2 cellular contexts compared by ENCODE assay signal in the genomic region with DNA sequence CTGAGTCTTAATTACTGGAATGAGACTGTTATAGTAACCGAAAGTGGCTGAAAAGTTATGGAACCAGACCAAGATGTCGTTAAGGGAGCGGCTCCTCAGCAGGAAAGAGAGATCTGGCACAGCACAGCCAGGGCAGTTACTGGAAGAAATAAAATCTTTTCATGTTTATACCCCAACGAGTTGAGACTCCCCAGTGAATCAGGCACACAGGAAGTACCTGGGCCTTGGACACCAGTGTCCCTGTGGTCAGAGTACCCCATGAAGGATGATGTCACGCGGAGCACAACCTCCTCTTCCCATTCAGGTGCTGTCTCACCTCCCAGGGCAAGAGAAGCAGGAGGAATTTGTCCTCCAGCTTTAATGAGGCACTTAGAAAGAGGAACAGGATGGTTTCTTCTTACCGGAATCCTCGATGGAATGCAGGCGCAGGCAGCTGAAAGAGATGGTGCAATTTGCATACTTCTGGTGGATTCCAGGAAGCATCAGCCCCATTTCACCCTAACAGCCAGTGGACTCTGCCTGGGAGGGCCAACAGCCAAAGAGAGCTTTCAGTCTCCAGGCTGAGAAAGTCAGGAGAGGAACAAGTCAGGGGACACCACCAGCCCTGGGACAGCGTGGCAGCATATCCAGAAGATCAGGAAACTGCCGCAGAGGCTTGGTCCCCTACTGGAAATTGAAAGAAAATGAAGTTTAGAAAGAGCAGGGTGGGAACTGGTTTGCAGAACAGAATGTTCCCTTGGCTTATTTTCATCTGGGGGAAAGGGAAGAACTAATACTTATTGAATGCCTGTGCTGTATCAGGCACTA.
TF ChIP-seq lines count a peak whose summit lies in the region.

No MANE protein-coding gene starts in this region.

TF ChIP-seq in IMR-90, 13 proteins besides CTCF, POLR2A, EP300 and RAD21:
- TF ChIP-seq CEBPB (IDR thresholded peaks at IDR 0.05; ENCODE audit: low read depth, low read length) = peak; percentile 83
- TF ChIP-seq, protein P1, sequence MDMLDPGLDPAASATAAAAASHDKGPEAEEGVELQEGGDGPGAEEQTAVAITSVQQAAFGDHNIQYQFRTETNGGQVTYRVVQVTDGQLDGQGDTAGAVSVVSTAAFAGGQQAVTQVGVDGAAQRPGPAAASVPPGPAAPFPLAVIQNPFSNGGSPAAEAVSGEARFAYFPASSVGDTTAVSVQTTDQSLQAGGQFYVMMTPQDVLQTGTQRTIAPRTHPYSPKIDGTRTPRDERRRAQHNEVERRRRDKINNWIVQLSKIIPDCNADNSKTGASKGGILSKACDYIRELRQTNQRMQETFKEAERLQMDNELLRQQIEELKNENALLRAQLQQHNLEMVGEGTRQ (IDR thresholded peaks at IDR 0.05; ENCODE audit: low read depth, low read length) = no peak

TF ChIP-seq in endothelial cell of umbilical vein, 7 proteins besides CTCF, POLR2A, EP300 and RAD21:
- TF ChIP-seq FOS (IDR thresholded peaks at IDR 0.05; ENCODE audit: borderline replicate concordance, insufficient read depth, low read length) = no peak
